20 cellular contexts compared by ENCODE assay signal in genomic region chr6:42388046-42388445, GRCh38.
DNase-seq lines count a peak whose midpoint lies in the region; ATAC-seq and TF ChIP-seq lines count a peak whose summit lies in the region.
"Had no signal": no experiment of that assay in that cellular context is flagged by ENCODE, and none has a peak within 500 bp of the region (broad histone marks: within the 10 kb centered on the region; RNA-seq: fewer than 3 reads in every experiment).

No MANE protein-coding gene starts in this region.

- H2AFZ ChIP-seq in Karpas-422 (ENCODE audit: low read length): no peak overlapping the region
- H2AFZ ChIP-seq: GM23338, parathyroid adenoma had no signal

- H3K9me3 ChIP-seq in Karpas-422 (ENCODE audit: low read length): no peaks in the 10 kb centered on the region
- H3K9me3 ChIP-seq: heart left ventricle had no signal

- H3K36me3 ChIP-seq in Karpas-422 (ENCODE audit: insufficient read depth, low read length): peaks cover 6% of the 10 kb centered on the region; the same call in 1 of the 2 replicates
- H3K36me3 ChIP-seq: heart left ventricle had no signal

- no peaks in the 10 kb centered on the region for H3K27me3 Mint-ChIP-seq in activated T-cell treated with anti-CD3 and anti-CD28 coated beads, Interleukin-2, amount 50 U/mL, for 24 hours
- no peaks in the 10 kb centered on the region for H3K27me3 Mint-ChIP-seq in natural killer cell treated with Interleukin-12 subunit alpha and Interleukin-12 subunit beta and Interleukin-15 and Interleukin-18, amount 100 ng/mL, for 72 hours
- H3K27me3 Mint-ChIP-seq in osteocyte (ENCODE audit: unreplicated experiment): no peaks in the 10 kb centered on the region

- no peaks in the 10 kb centered on the region for H3K9me3 Mint-ChIP-seq in activated T-cell treated with anti-CD3 and anti-CD28 coated beads, Interleukin-2, amount 50 U/mL, for 24 hours
- H3K9me3 Mint-ChIP-seq in activated naive CD4-positive, alpha-beta T cell treated with anti-CD3 and anti-CD28 coated beads, Interleukin-2, amount 50 U/mL, for 72 hours: peaks cover 0 to 3% of the 10 kb centered on the region in 2 donors
- no peaks in the 10 kb centered on the region for H3K9me3 Mint-ChIP-seq in natural killer cell treated with Interleukin-12 subunit alpha and Interleukin-12 subunit beta and Interleukin-15 and Interleukin-18, amount 100 ng/mL, for 72 hours
- no peaks in the 10 kb centered on the region for H3K9me3 Mint-ChIP-seq in osteocyte (ENCODE audit: unreplicated experiment)
- H3K9me3 Mint-ChIP-seq: GM23338 had no signal

- peak overlapping the region; percentile 92 for H3K27ac ChIP-seq in Karpas-422 (ENCODE audit: low read length)
- H3K27ac ChIP-seq: C4-2B, dorsolateral prefrontal cortex, parathyroid adenoma had no signal

- peak overlapping the region; percentile 97 for H3K27ac Mint-ChIP-seq in activated T-cell treated with anti-CD3 and anti-CD28 coated beads, Interleukin-2, amount 50 U/mL, for 24 hours
- peak overlapping the region; percentile 96 to 98 for H3K27ac Mint-ChIP-seq in activated naive CD4-positive, alpha-beta T cell treated with anti-CD3 and anti-CD28 coated beads, Interleukin-2, amount 50 U/mL, for 72 hours
- H3K27ac Mint-ChIP-seq in natural killer cell treated with Interleukin-12 subunit alpha and Interleukin-12 subunit beta and Interleukin-15 and Interleukin-18, amount 100 ng/mL, for 72 hours: peak overlapping the region; percentile 99 to 100
- H3K27ac Mint-ChIP-seq in osteocyte (ENCODE audit: unreplicated experiment): no peak overlapping the region
- H3K27ac Mint-ChIP-seq: GM23338 had no signal

- H3K9me2 ChIP-seq in Karpas-422 (replicated peaks; ENCODE audit: insufficient read depth, low read length): no peaks in the 10 kb centered on the region

- H3K4me1 Mint-ChIP-seq in activated T-cell treated with anti-CD3 and anti-CD28 coated beads, Interleukin-2, amount 50 U/mL, for 24 hours (ENCODE audit: low read depth): peaks cover 99% of the 10 kb centered on the region
- peaks cover 66 to 93% of the 10 kb centered on the region in 2 donors for H3K4me1 Mint-ChIP-seq in natural killer cell treated with Interleukin-12 subunit alpha and Interleukin-12 subunit beta and Interleukin-15 and Interleukin-18, amount 100 ng/mL, for 72 hours (ENCODE audit: low read depth in 2 of 2)
- no peaks in the 10 kb centered on the region for H3K4me1 Mint-ChIP-seq in osteocyte (ENCODE audit: unreplicated experiment)

- peaks cover 90% of the 10 kb centered on the region for H3K4me1 ChIP-seq in Karpas-422 (ENCODE audit: low read length)
- H3K4me1 ChIP-seq: parathyroid adenoma had no signal

- no peak overlapping the region for H3K9ac ChIP-seq in Karpas-422 (ENCODE audit: low read length)
- H3K9ac ChIP-seq: parathyroid adenoma had no signal

- no peak overlapping the region for H3K4me3 ChIP-seq in Karpas-422 (ENCODE audit: low read length)
- H3K4me3 ChIP-seq: dorsolateral prefrontal cortex, GM23338, heart left ventricle had no signal

- no peaks in the 10 kb centered on the region for H4K20me1 ChIP-seq in Karpas-422 (ENCODE audit: insufficient read depth, low read depth, low read length)

- no peak for ATAC-seq in activated naive CD4-positive, alpha-beta T cell treated with anti-CD3 and anti-CD28 coated beads, Interleukin-2, amount 50 U/mL, for 72 hours
- ATAC-seq in natural killer cell treated with Interleukin-12 subunit alpha and Interleukin-12 subunit beta and Interleukin-15 and Interleukin-18, amount 100 ng/mL, for 72 hours: no peak
- ATAC-seq in HG03442 (IDR thresholded peaks at IDR 0.05; ENCODE audit: unreplicated experiment): no peak
- ATAC-seq: GM23338, heart left ventricle, right cardiac atrium had no signal

- DNase-seq in activated T-cell treated with anti-CD3 and anti-CD28 coated beads, Interleukin-2, amount 50 U/mL, for 24 hours: no peak
- DNase-seq in activated T-cell treated with anti-CD3 and anti-CD28 coated beads, Interleukin-2, amount 50 U/mL, for 1 hour: no peak
- no peak for DNase-seq in Karpas-422
- no peak for DNase-seq in activated naive CD4-positive, alpha-beta T cell treated with anti-CD3 and anti-CD28 coated beads, Interleukin-2, amount 50 U/mL, for 72 hours (ENCODE audit: low spot score in 2 of 2)
- no peak for DNase-seq in natural killer cell treated with Interleukin-12 subunit alpha and Interleukin-12 subunit beta and Interleukin-15 and Interleukin-18, amount 100 ng/mL, for 72 hours (ENCODE audit: low spot score)
- DNase-seq in A172 (ENCODE audit: low spot score): no peak
- no peak for DNase-seq in osteocyte (ENCODE audit: extremely low spot score, unreplicated experiment)
- DNase-seq: DMS 273 treated with DMSO at 0.1 percent for 48 hours; dorsolateral prefrontal cortex; heart left ventricle; mesenchymal stem cell; NCI-H1048; NCI-H1930; right cardiac atrium; SIG-M5; stimulated activated CD4-positive, alpha-beta T cell treated with anti-CD3 and anti-CD28 coated beads, Interleukin-12 subunit alpha, Interleukin-12 subunit beta, amount 100 ng/mL, for 4 hours had no signal

- TF ChIP-seq CTCF in osteocyte (IDR thresholded peaks at IDR 0.05): no peak

- H3K27me3 ChIP-seq in Karpas-422 (ENCODE audit: low read length): no peaks in the 10 kb centered on the region
- H3K27me3 ChIP-seq: dorsolateral prefrontal cortex, heart left ventricle had no signal

- H3K36me3 Mint-ChIP-seq in activated T-cell treated with anti-CD3 and anti-CD28 coated beads, Interleukin-2, amount 50 U/mL, for 24 hours (ENCODE audit: low read depth): peaks cover 4% of the 10 kb centered on the region
- peaks cover 6 to 18% of the 10 kb centered on the region in 2 donors for H3K36me3 Mint-ChIP-seq in activated naive CD4-positive, alpha-beta T cell treated with anti-CD3 and anti-CD28 coated beads, Interleukin-2, amount 50 U/mL, for 72 hours
- no peaks in the 10 kb centered on the region for H3K36me3 Mint-ChIP-seq in natural killer cell treated with Interleukin-12 subunit alpha and Interleukin-12 subunit beta and Interleukin-15 and Interleukin-18, amount 100 ng/mL, for 72 hours
- no peaks in the 10 kb centered on the region for H3K36me3 Mint-ChIP-seq in osteocyte (ENCODE audit: unreplicated experiment)

- H3K4me2 ChIP-seq in Karpas-422 (ENCODE audit: low read depth, low read length, poor library complexity, severe bottlenecking): peak overlapping the region; percentile 30
- H3K4me2 ChIP-seq: GM23338 had no signal

- H3K79me2 ChIP-seq in Karpas-422 (ENCODE audit: low read length): peaks cover 100% of the 10 kb centered on the region

- peak overlapping the region; percentile 5 for H3K4me3 Mint-ChIP-seq in activated T-cell treated with anti-CD3 and anti-CD28 coated beads, Interleukin-2, amount 50 U/mL, for 24 hours
- H3K4me3 Mint-ChIP-seq in natural killer cell treated with Interleukin-12 subunit alpha and Interleukin-12 subunit beta and Interleukin-15 and Interleukin-18, amount 100 ng/mL, for 72 hours: peak overlapping the region; percentile 71
- no peak overlapping the region for H3K4me3 Mint-ChIP-seq in osteocyte (ENCODE audit: unreplicated experiment)
- H3K4me3 Mint-ChIP-seq: GM23338 had no signal
